Comparison of ENCODE assay signal across 12 cellular contexts in the genomic region with DNA sequence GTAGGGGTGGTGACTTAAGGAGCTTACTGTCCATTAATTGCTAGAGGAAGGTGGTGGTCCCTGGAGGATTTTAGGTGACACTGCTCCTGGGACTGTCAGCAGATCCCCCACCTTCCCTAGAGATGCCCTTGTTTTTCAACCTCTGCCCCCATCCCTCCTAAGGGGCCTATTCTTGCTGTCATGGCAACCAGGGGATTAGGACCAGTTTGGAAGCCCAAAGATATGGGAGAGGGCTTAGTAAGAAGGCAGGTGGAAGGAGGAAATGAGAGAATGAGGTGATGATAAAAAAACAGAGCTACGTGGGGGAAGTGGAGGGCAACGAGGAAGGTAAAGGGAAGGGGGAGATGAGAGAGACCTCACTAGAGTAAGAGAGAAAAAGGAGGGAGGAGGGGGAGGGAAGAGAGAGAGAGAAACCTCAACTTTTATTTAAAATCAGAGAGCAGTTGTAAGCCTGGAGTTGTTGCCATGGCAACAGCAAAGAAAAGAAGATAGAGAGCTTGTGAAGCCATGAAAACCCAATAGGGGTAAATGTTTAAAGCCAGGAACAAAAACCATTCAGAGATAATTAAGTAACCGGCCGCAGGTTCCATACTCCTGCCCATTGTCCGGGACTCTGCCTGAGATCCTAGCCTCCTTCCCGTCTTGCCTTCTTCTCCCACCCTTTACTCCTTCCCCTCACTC. TPM values are rescaled to one million over a fixed set of nuclear protein-coding genes. Genes with fewer than 3 reads are reported as not detected.
DNase-seq lines count a peak whose midpoint lies in the region; ATAC-seq and TF ChIP-seq lines count a peak whose summit lies in the region.
"Had no signal": no experiment of that assay in that cellular context is flagged by ENCODE, and none has a peak within 500 bp of the region (broad histone marks: within the 10 kb centered on the region; RNA-seq: fewer than 3 reads in every experiment).

No MANE protein-coding gene starts in this region.

- no peak overlapping the region for H2AFZ ChIP-seq in neuron (ENCODE audit: low read depth, low read length)

- intact Hi-C loops in esophagus muscularis mucosa (cut with DNase I), result no loop called here

- H3K27ac ChIP-seq in AG04450 (ENCODE audit: low read depth, low read length), result peak overlapping the region; percentile 52
- H3K27ac ChIP-seq in esophagus muscularis mucosa (replicated peaks in 1 of 4), result peak overlapping the region; percentile 68 to 87 (median 80)
- no peak overlapping the region for H3K27ac ChIP-seq in SJCRH30

- H3K4me1 ChIP-seq in esophagus muscularis mucosa (peaks cover 66 to 100% (median 98%) of the 10 kb centered on the region in 4 donors), neuron (ENCODE audit: insufficient read depth, low read length) (peaks cover 72% of the 10 kb centered on the region), SJCRH30 (peaks cover 74% of the 10 kb centered on the region)
- H3K4me1 ChIP-seq: BE2C had no signal

- DNase-seq in AG04450 (ENCODE audit: low read depth, low spot score) (no peak), M059J (ENCODE audit: low read depth) (peak; percentile 61), esophagus muscularis mucosa (ENCODE audit: extremely low spot score) (no peak), SJCRH30 (no peak), mesenteric fat pad (ENCODE audit: low spot score) (no peak), NCI-H2081 (lab: John Stamatoyannopoulos, UW) (no peak)
- DNase-seq: BE2C, NCI-H1048, T1000 had no signal

- no peaks in the 10 kb centered on the region for H3K36me3 ChIP-seq in esophagus muscularis mucosa
- H3K36me3 ChIP-seq in neuron (ENCODE audit: insufficient read depth, low read length), result no peaks in the 10 kb centered on the region
- 0 out of 2 replicates have a peak, but pooled peaks cover 2% of the 10 kb centered on the region for H3K36me3 ChIP-seq in SJCRH30
- H3K36me3 ChIP-seq: BE2C had no signal

- no peak overlapping the region for H3K4me3 ChIP-seq in AG04450 (ENCODE audit: low read depth, low read length)
- peak overlapping the region in 3 of 4 donors; percentile 10 to 22 (median 15) for H3K4me3 ChIP-seq in esophagus muscularis mucosa
- peak overlapping the region; percentile 12 for H3K4me3 ChIP-seq in neuron (ENCODE audit: low read length)
- H3K4me3 ChIP-seq in SJCRH30, result no peak overlapping the region

- no peak for TF ChIP-seq POLR2A in esophagus muscularis mucosa (IDR thresholded peaks at IDR 0.05; ENCODE audit: low read depth)

- H3K27me3 ChIP-seq in AG04450 (ENCODE audit: control insufficient read depth, insufficient read depth, low read length), result no peaks in the 10 kb centered on the region
- H3K27me3 ChIP-seq in esophagus muscularis mucosa, result no peaks in the 10 kb centered on the region
- no peaks in the 10 kb centered on the region for H3K27me3 ChIP-seq in neuron (ENCODE audit: insufficient read depth, low read length)
- H3K27me3 ChIP-seq in SJCRH30, result no peaks in the 10 kb centered on the region
- H3K27me3 ChIP-seq: BE2C had no signal

- no peak for TF ChIP-seq EP300 in esophagus muscularis mucosa (IDR thresholded peaks at IDR 0.05)

- no peak for TF ChIP-seq CTCF in AG04450 (IDR thresholded peaks at IDR 0.05; ENCODE audit: low read depth, low read length)
- no peak for TF ChIP-seq CTCF in esophagus muscularis mucosa (IDR thresholded peaks at IDR 0.05)

- H3K9me3 ChIP-seq in AG04450 (ENCODE audit: control insufficient read depth, insufficient read depth, low read length) (no peaks in the 10 kb centered on the region), esophagus muscularis mucosa (no peaks in the 10 kb centered on the region), neuron (ENCODE audit: low read length) (no peaks in the 10 kb centered on the region), SJCRH30 (replicated peaks) (no peaks in the 10 kb centered on the region)
- H3K9me3 ChIP-seq: BE2C had no signal

- no peak for ATAC-seq in GM21619 (IDR thresholded peaks at IDR 0.05; ENCODE audit: unreplicated experiment)
- ATAC-seq: left lobe of liver had no signal

- CTCF ChIA-PET in AG04450 (lab: Charles Lee), result interaction anchor here (0.7 to 4.3 kb wide), 8 partner anchors 12 to 100 kb away, joined by 3 to 26 read pairs (median 5); partner anchors contain the start of gene KIRREL1

- POLR2A ChIA-PET in AG04450 (lab: Yijun Ruan, JAX), result interaction anchor here (0.6 to 0.7 kb wide), 2 partner anchors 9 to 13 kb away, joined by 4 to 5 read pairs; no protein-coding TSS in a partner anchor

- WGBS in esophagus muscularis mucosa, result 57% methylated on average over 6 of the region's 6 CpGs

RNA-seq across cellular contexts. Expression of gene KIRREL1, which starts 20.5 kb away (rescaled TPM):
- 42.3 and 53.7 TPM in 2 replicates for polyA plus RNA-seq in AG04450 (2011; rRNA removed)
- polyA minus RNA-seq in AG04450 (2011; rRNA and poly(A)+ RNA removed), result 96.0 and 123 TPM in 2 replicates
- total RNA-seq in M059J (2014; rRNA removed; shearing (Covaris generic)), result 58.6 and 103 TPM in 2 replicates
- total RNA-seq in esophagus muscularis mucosa (10 to 100 TPM; 37.4 to 77.1 (median 54.6) TPM), mesenteric fat pad (99.8 TPM)
- total RNA-seq in SJCRH30 (2014; rRNA removed; shearing (Covaris generic)), result 26.3 and 26.4 TPM in 2 replicates

Comparison
In these comparisons a context has a peak if more than half of its experiments do, and no peak if none do; other contexts are left out.
1. H3K4me3 ChIP-seq: peak in esophagus muscularis mucosa (3 of 4) and neuron (single experiment); none in AG04450 (single experiment) and SJCRH30 (single experiment).